8 cellular contexts compared by ENCODE assay signal in the genomic region with DNA sequence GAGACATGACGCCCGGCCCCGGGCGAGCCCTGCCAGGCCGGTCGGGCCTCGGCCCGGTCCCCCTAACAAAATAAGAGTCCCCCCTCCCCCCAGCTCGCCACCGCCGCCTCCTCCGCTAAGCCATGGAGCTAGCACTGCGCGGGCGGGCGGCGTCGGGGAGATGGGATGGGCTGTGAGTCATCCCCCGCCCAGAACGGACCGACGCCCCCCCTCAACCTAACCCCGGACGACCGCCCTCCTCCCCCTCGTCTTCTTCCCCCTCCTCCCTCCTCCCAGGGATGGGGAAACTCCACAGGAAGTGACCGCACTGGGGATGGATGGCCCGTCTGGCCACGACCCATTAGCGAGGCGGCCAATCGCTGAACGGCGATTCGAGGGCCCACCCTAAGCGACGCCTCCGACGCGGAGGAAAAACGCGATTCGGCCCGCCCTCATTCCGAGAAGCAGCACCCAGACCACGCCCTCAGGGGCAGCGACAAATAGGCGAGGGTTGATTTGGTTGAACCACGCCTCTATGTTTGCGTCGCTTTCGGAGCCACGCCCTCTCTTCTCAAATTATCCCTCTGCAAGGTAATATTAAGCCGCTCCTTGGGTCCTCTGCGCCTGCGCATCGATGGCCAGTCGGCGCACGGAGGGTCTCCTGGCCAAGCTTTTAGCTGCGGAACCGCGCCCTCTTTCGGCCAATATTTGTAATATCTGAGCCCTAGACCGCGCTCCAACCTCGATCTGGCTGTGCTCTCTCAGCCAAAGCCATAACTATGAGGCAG. TPM values are rescaled to one million over a fixed set of nuclear protein-coding genes. Genes with fewer than 3 reads are reported as not detected.
DNase-seq lines count a peak whose midpoint lies in the region; ATAC-seq, FAIRE-seq and TF ChIP-seq lines count a peak whose summit lies in the region.

TSS of gene TFE3 (minus strand) at position 138 of the 767 bp plus-strand sequence. CDS start at position 7, 131 bp downstream.

- peak; percentile 71 for DNase-seq in GM12891 (ENCODE audit: insufficient read length, low spot score)
- DNase-seq in NCI-H146 (lab: John Stamatoyannopoulos, UW) = peak; percentile 99
- DNase-seq in T-helper 1 cell = peak; percentile 91 to 98 (median 93)
- peak; percentile 95 to 100 (median 99) for DNase-seq in adrenal gland
- DNase-seq in cardiac septum (ENCODE audit: low spot score) = peak; percentile 98
- peak; percentile 98 for DNase-seq in pons (ENCODE audit: low spot score)
- peak; percentile 94 for DNase-seq in type B pancreatic cell (ENCODE audit: extremely low spot score, unreplicated experiment)

- peak; percentile 100 for FAIRE-seq in GM12891 (lab: Jason Lieb, UNC)

- peaks cover 17% of the 10 kb centered on the region for H3K4me1 Mint-ChIP-seq in type B pancreatic cell (ENCODE audit: unreplicated experiment)

- 0 to 42% (median 16%) methylated on average over 15 to 67 of the region's 67 CpGs for WGBS in adrenal gland, 4 donors

- ATAC-seq in HG02870 (IDR thresholded peaks at IDR 0.05; ENCODE audit: unreplicated experiment) = peak; percentile 82

- intact Hi-C loops in adrenal gland (cut with DNase I) = loop anchor here in 1 of 2 donors (10.0 kb wide), 1 partner anchor 69 kb away; the partner anchor contains the start of gene KCND1
- intact Hi-C loops in cardiac septum (cut with DNase I) = loop anchor here (5.0 kb wide), 3 partner anchors 71 to 241 kb away; partner anchors contain the start of genes HDAC6, KCND1 and OTUD5

- H3K36me3 Mint-ChIP-seq in type B pancreatic cell = peaks cover 7% of the 10 kb centered on the region

- H3K4me1 ChIP-seq in adrenal gland (replicated peaks in 1 of 2) = peaks cover 9% of the 10 kb centered on the region in 2 donors

- no peaks in the 10 kb centered on the region for H3K9me3 Mint-ChIP-seq in type B pancreatic cell

- H3K27ac ChIP-seq in adrenal gland = peak within 1 kb of the TSS; percentile 59 to 99 (median 96)

- peak within 1 kb of the TSS; percentile 93 for H3K4me3 Mint-ChIP-seq in type B pancreatic cell

- TF ChIP-seq CTCF in adrenal gland (IDR thresholded peaks at IDR 0.05) (peak; percentile 23 to 62 (median 58)), type B pancreatic cell (conservative IDR thresholded peaks at IDR 0.05) (peak; percentile 75)

- H3K36me3 ChIP-seq in adrenal gland (replicated peaks in 1 of 2) = peaks cover 0 to 11% of the 10 kb centered on the region in 2 donors

- peak within 1 kb of the TSS; percentile 99 for H3K27ac Mint-ChIP-seq in type B pancreatic cell

- no peaks in the 10 kb centered on the region for H3K9me3 ChIP-seq in adrenal gland (replicated peaks in 1 of 3)

- H3K27me3 Mint-ChIP-seq in type B pancreatic cell = no peaks in the 10 kb centered on the region

- peak within 1 kb of the TSS; percentile 54 to 82 (median 58) for H3K4me3 ChIP-seq in adrenal gland

- H3K27me3 ChIP-seq in adrenal gland = no peaks in the 10 kb centered on the region

- TF ChIP-seq POLR2A in GM12891 (IDR thresholded peaks at IDR 0.05; ENCODE audit: low read depth, low read length) (no peak), adrenal gland (IDR thresholded peaks at IDR 0.05) (peak; percentile 62 to 83)

TF ChIP-seq in GM12891, 5 proteins besides CTCF, POLR2A, EP300 and RAD21:
- TF ChIP-seq TAF1 (IDR thresholded peaks at IDR 0.05; ENCODE audit: low read depth, low read length) (no peak), POLR2AphosphoS5 (IDR thresholded peaks at IDR 0.05; ENCODE audit: low read depth, low read length) (no peak), PAX5 (IDR thresholded peaks at IDR 0.05; ENCODE audit: insufficient read depth, low read length, severe bottlenecking) (no peak), SPI1 (IDR thresholded peaks at IDR 0.05; ENCODE audit: low read depth, low read length) (no peak), POU2F2 (IDR thresholded peaks at IDR 0.05; ENCODE audit: low read depth, low read length) (no peak)

RNA-seq across cellular contexts. Expression of gene TFE3, which starts in this region (rescaled TPM):
- 17.8 TPM for polyA plus RNA-seq in GM12891 (2012; ENCODE audit: low read depth, missing spikeins)
- total RNA-seq in adrenal gland (100 to 1,000 TPM in 4 of 8 donors, 10 to 100 TPM in 4; 79.2 to 168 (median 97.6) TPM), cardiac septum (21.9 TPM), type B pancreatic cell (ENCODE audit: low replicate concordance) (29.6 and 53.9 TPM in 2 replicates)
- 10 to 100 TPM; 45.6 to 76.1 (median 65.9) TPM for polyA plus RNA-seq in adrenal gland

Comparison
In these comparisons a context has a peak if more than half of its experiments do, and no peak if none do; other contexts are left out.
1. Peak in every context shown above with its lines: DNase-seq, ATAC-seq, H3K4me3 ChIP-seq and H3K27ac ChIP-seq.